11 cellular contexts compared by ENCODE assay signal in the genomic region with DNA sequence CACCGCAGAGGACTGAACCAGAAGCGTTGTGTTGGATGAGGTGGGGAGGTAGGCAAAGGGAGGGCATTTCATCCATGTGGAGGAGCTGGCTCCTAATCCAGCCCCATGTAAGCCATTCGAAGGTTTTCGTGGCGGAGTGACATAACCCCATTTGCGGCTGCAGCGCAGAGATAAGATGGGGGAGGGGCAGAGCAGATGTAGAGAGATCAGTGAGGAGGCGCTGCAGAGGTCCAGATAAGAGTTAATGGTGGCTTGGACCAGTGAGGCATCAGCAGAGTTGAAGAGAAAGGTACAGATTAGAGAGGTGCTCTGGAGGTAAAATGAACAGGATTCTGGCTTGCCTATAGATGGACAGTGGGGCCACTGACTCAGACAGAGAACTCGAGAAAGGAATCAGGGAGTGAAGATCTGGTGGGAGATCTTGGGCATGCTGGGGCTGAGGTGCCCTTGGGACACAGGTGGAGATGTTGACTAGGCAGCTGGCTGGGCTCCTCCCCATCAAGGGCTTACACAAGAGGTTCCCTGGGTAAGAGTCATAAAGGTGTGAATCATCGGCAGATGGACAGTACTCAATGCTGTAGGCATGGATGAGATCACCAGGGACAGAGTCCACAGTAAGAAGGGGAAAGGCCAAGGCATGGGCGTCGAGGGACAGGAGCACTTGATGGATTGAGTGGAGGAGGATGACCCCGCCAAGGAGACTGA. TPM values are rescaled to one million over a fixed set of nuclear protein-coding genes. Genes with fewer than 3 reads are reported as not detected.
DNase-seq lines count a peak whose midpoint lies in the region; ATAC-seq and TF ChIP-seq lines count a peak whose summit lies in the region.
"Had no signal": no experiment of that assay in that cellular context is flagged by ENCODE, and none has a peak within 500 bp of the region (broad histone marks: within the 10 kb centered on the region; RNA-seq: fewer than 3 reads in every experiment).

No MANE protein-coding gene starts in this region.

- H3K27ac ChIP-seq in PC-9 (peak overlapping the region; percentile 50), epithelial cell of prostate (peak overlapping the region; percentile 27), trophoblast cell (ENCODE audit: low read depth, low read length) (no peak overlapping the region), uterus (no peak overlapping the region)
- H3K27ac ChIP-seq: adrenal gland, VCaP had no signal

- no peak overlapping the region for H3K4me3 Mint-ChIP-seq in activated CD4-positive, alpha-beta memory T cell treated with anti-CD3 and anti-CD28 coated beads for 36 hours
- no peak overlapping the region for H3K4me3 Mint-ChIP-seq in activated naive CD4-positive, alpha-beta T cell treated with anti-CD3 and anti-CD28 coated beads, Interleukin-2, amount 10 ng/mL, durations not matched to agents 7 days and 5 days

- H3K9me2 ChIP-seq in PC-9 (ENCODE audit: insufficient read depth), result no peaks in the 10 kb centered on the region

- intact Hi-C loops in PC-9 (cut with micrococcal nuclease; ENCODE audit: unreplicated experiment), result loop anchor here (1.0 to 10.0 kb wide), 4 partner anchors 14 to 312 kb away; no protein-coding TSS in a partner anchor
- intact Hi-C loops in activated CD4-positive, alpha-beta memory T cell treated with anti-CD3 and anti-CD28 coated beads for 36 hours (cut with micrococcal nuclease), result no loop called here
- intact Hi-C loops in uterus (cut with DNase I; ENCODE audit: low total_unique reads), result no loop called here

- H3K27me3 ChIP-seq in PC-9 (ENCODE audit: insufficient read depth, low read depth), result no peaks in the 10 kb centered on the region
- H3K27me3 ChIP-seq in trophoblast cell (ENCODE audit: insufficient read depth, low read length), result no peaks in the 10 kb centered on the region
- H3K27me3 ChIP-seq in uterus, result no peaks in the 10 kb centered on the region

- H4K20me1 ChIP-seq in PC-9 (ENCODE audit: insufficient read depth), result no peaks in the 10 kb centered on the region

- no CpG with 5 or more reads among the region's 13 CpGs for WGBS in trophoblast cell (ENCODE audit: extremely low coverage, insufficient coverage, insufficient read length)

- H3K4ac ChIP-seq in trophoblast cell (ENCODE audit: low read depth, low read length), result no peak overlapping the region

- H3K23ac ChIP-seq in trophoblast cell (ENCODE audit: low read length), result no peak overlapping the region

- H3K9me3 ChIP-seq in PC-9 (ENCODE audit: insufficient read depth, low read depth), result no peaks in the 10 kb centered on the region
- peaks cover 2% of the 10 kb centered on the region for H3K9me3 ChIP-seq in trophoblast cell (ENCODE audit: insufficient read depth, low read depth, low read length)
- H3K9me3 ChIP-seq in uterus, result no peaks in the 10 kb centered on the region
- H3K9me3 ChIP-seq: adrenal gland had no signal

- no peak for TF ChIP-seq POLR2A in uterus (IDR thresholded peaks at IDR 0.05)

- H3K4me2 ChIP-seq in PC-9 (peak overlapping the region; percentile 48), trophoblast cell (ENCODE audit: low read length) (no peak overlapping the region)

- no peaks in the 10 kb centered on the region for H3K36me3 Mint-ChIP-seq in activated CD4-positive, alpha-beta memory T cell treated with anti-CD3 and anti-CD28 coated beads for 36 hours
- no peaks in the 10 kb centered on the region for H3K36me3 Mint-ChIP-seq in activated naive CD4-positive, alpha-beta T cell treated with anti-CD3 and anti-CD28 coated beads, Interleukin-2, amount 10 ng/mL, durations not matched to agents 7 days and 5 days

- no peak overlapping the region for H3K18ac ChIP-seq in trophoblast cell (ENCODE audit: low read length)

- BruUV-seq in PC-9 (replicated peaks; lab: Mats Ljungman, UMichigan), result TSS peak; percentile 72

- ATAC-seq in GM19452 (IDR thresholded peaks at IDR 0.05; ENCODE audit: unreplicated experiment), result no peak

- H2BK120ac ChIP-seq in trophoblast cell (ENCODE audit: insufficient read depth, low read length, poor library complexity), result no peak overlapping the region

- no peak overlapping the region for H4K8ac ChIP-seq in trophoblast cell (ENCODE audit: low read depth, low read length)

- no peaks in the 10 kb centered on the region for H3K36me3 ChIP-seq in PC-9 (ENCODE audit: low read depth)
- H3K36me3 ChIP-seq in trophoblast cell (ENCODE audit: control insufficient read depth in 1 of 2, insufficient read depth in 2 of 2, low read length in 2 of 2), result no peaks in the 10 kb centered on the region
- H3K36me3 ChIP-seq in uterus, result no peaks in the 10 kb centered on the region
- H3K36me3 ChIP-seq: adrenal gland had no signal

- H3K4me3 ChIP-seq in PC-9 (no peak overlapping the region), trophoblast cell (ENCODE audit: low read depth, low read length) (no peak overlapping the region), uterus (no peak overlapping the region)
- H3K4me3 ChIP-seq: adrenal gland had no signal

- H3K9ac ChIP-seq in trophoblast cell (ENCODE audit: low read length), result no peak overlapping the region

- no peak overlapping the region for H2AK5ac ChIP-seq in trophoblast cell (ENCODE audit: low read length)

- H3F3A ChIP-seq in PC-9 (ENCODE audit: insufficient read depth, low read depth), result peaks cover 43% of the 10 kb centered on the region

- no peaks in the 10 kb centered on the region for H3K4me1 Mint-ChIP-seq in activated CD4-positive, alpha-beta memory T cell treated with anti-CD3 and anti-CD28 coated beads for 36 hours (ENCODE audit: low read depth)
- H3K4me1 Mint-ChIP-seq in activated naive CD4-positive, alpha-beta T cell treated with anti-CD3 and anti-CD28 coated beads, Interleukin-2, amount 10 ng/mL, durations not matched to agents 7 days and 5 days, result no peaks in the 10 kb centered on the region

- peaks cover 4% of the 10 kb centered on the region for H3K79me1 ChIP-seq in trophoblast cell (ENCODE audit: low read length)

- no peaks in the 10 kb centered on the region for H3K9me3 Mint-ChIP-seq in activated CD4-positive, alpha-beta memory T cell treated with anti-CD3 and anti-CD28 coated beads for 36 hours
- H3K9me3 Mint-ChIP-seq in activated naive CD4-positive, alpha-beta T cell treated with anti-CD3 and anti-CD28 coated beads, Interleukin-2, amount 10 ng/mL, durations not matched to agents 7 days and 5 days, result no peaks in the 10 kb centered on the region

- TF ChIP-seq CTCF in PC-9 (conservative IDR thresholded peaks at IDR 0.05), result no peak
- TF ChIP-seq CTCF in uterus (IDR thresholded peaks at IDR 0.05), result no peak

- no peak overlapping the region for H3K14ac ChIP-seq in trophoblast cell (ENCODE audit: low read length)

- no peak overlapping the region for H4K91ac ChIP-seq in trophoblast cell (ENCODE audit: low read depth, low read length)

- H3K79me2 ChIP-seq in PC-9 (ENCODE audit: low read depth) (no peaks in the 10 kb centered on the region), trophoblast cell (ENCODE audit: control insufficient read depth, insufficient read depth, low read length, poor library complexity) (no peaks in the 10 kb centered on the region)

- no peak overlapping the region for H3K27ac Mint-ChIP-seq in activated CD4-positive, alpha-beta memory T cell treated with anti-CD3 and anti-CD28 coated beads for 36 hours
- H3K27ac Mint-ChIP-seq in activated naive CD4-positive, alpha-beta T cell treated with anti-CD3 and anti-CD28 coated beads, Interleukin-2, amount 10 ng/mL, durations not matched to agents 7 days and 5 days, result no peak overlapping the region

- CTCF ChIA-PET in PC-9 (lab: Charles Lee), result no interaction called here
- CTCF ChIA-PET in activated CD4-positive, alpha-beta memory T cell treated with anti-CD3 and anti-CD28 coated beads for 36 hours (lab: Charles Lee), result interaction anchor here (0.7 kb wide), 1 partner anchor 296 kb away, joined by 3 read pairs; no protein-coding TSS in a partner anchor
- CTCF ChIA-PET in activated naive CD4-positive, alpha-beta T cell treated with anti-CD3 and anti-CD28 coated beads, Interleukin-2, amount 10 ng/mL, durations not matched to agents 7 days and 5 days (lab: Charles Lee), result no interaction called here

- H2BK5ac ChIP-seq in trophoblast cell (ENCODE audit: low read depth, low read length, poor library complexity), result no peak overlapping the region

- no peak overlapping the region for H4K12ac ChIP-seq in trophoblast cell (ENCODE audit: low read depth, low read length)

- H3K4me1 ChIP-seq in PC-9 (replicated peaks; ENCODE audit: insufficient read depth), result peaks cover 25% of the 10 kb centered on the region
- H3K4me1 ChIP-seq in trophoblast cell (ENCODE audit: control insufficient read depth in 1 of 2, insufficient read depth in 2 of 2, low read length in 2 of 2), result peaks cover 5 to 13% of the 10 kb centered on the region in 2 experiments
- H3K4me1 ChIP-seq in uterus, result no peaks in the 10 kb centered on the region
- H3K4me1 ChIP-seq: adrenal gland had no signal

- DNase-seq in H4 (ENCODE audit: low spot score), result peak; percentile 33
- DNase-seq in PC-9, result peak; percentile 83 to 97
- peak; percentile 90 for DNase-seq in epithelial cell of prostate (ENCODE audit: low read depth, low spot score)
- DNase-seq in trophoblast cell, result peak; percentile 98
- DNase-seq in activated CD4-positive, alpha-beta memory T cell treated with anti-CD3 and anti-CD28 coated beads for 36 hours, result no peak
- no peak for DNase-seq in uterus
- DNase-seq in activated naive CD4-positive, alpha-beta T cell treated with anti-CD3 and anti-CD28 coated beads, Interleukin-2, amount 10 ng/mL, durations not matched to agents 7 days and 5 days, result no peak
- DNase-seq: NCI-H1694 had no signal

- POLR2A ChIA-PET in PC-9 (lab: Charles Lee; ENCODE audit: unreplicated experiment), result interaction anchor here (0.6 to 0.8 kb wide), 2 partner anchors 69 to 149 kb away, joined by 6 to 27 read pairs; no protein-coding TSS in a partner anchor
- POLR2A ChIA-PET in activated CD4-positive, alpha-beta memory T cell treated with anti-CD3 and anti-CD28 coated beads for 36 hours (lab: Charles Lee), result no interaction called here

- peaks cover 28% of the 10 kb centered on the region for H3K27me3 Mint-ChIP-seq in activated CD4-positive, alpha-beta memory T cell treated with anti-CD3 and anti-CD28 coated beads for 36 hours
- peaks cover 60% of the 10 kb centered on the region for H3K27me3 Mint-ChIP-seq in activated naive CD4-positive, alpha-beta T cell treated with anti-CD3 and anti-CD28 coated beads, Interleukin-2, amount 10 ng/mL, durations not matched to agents 7 days and 5 days

- H2AFZ ChIP-seq in PC-9 (no peak overlapping the region), trophoblast cell (ENCODE audit: insufficient read depth, low read length, poor library complexity) (no peak overlapping the region)

- no peak overlapping the region for H2BK12ac ChIP-seq in trophoblast cell (ENCODE audit: low read length)

RNA-seq across cellular contexts. Expression of a gene that starts 7.8 kb away (rescaled TPM):
- 8.5 and 11.6 TPM in 2 replicates for total RNA-seq in H4 (2014; rRNA removed; shearing (Covaris generic))
- total RNA-seq in PC-9 (2021), result 359 and 439 TPM in 2 replicates
- polyA plus RNA-seq in trophoblast cell (2013), result 205 TPM in 2 replicates
- 1 to 10 TPM; 2.4 to 2.8 TPM for total RNA-seq in activated CD4-positive, alpha-beta memory T cell treated with anti-CD3 and anti-CD28 coated beads for 36 hours
- total RNA-seq in uterus, result 100 to 1,000 TPM in 2 of 4 donors, 10 to 100 TPM in 2; 24.7 to 172 (median 124) TPM

Comparison
In these comparisons a context has a peak if more than half of its experiments do, and no peak if none do; other contexts are left out.
1. DNase-seq: peak in H4 (single experiment), PC-9 (2 of 2), epithelial cell of prostate (single experiment) and trophoblast cell (2 of 2); none in activated CD4-positive, alpha-beta memory T cell treated with anti-CD3 and anti-CD28 coated beads for 36 hours (single experiment), uterus (0 of 2) and activated naive CD4-positive, alpha-beta T cell treated with anti-CD3 and anti-CD28 coated beads, Interleukin-2, amount 10 ng/mL, durations not matched to agents 7 days and 5 days (single experiment).
2. H3K27ac ChIP-seq: peak in PC-9 (single experiment) and epithelial cell of prostate (single experiment); none in trophoblast cell (single experiment) and uterus (0 of 2).